ENCODE assay signal across 8 cellular contexts in genomic region chr11:12693075-12693473, GRCh38. TPM values are rescaled to one million over a fixed set of nuclear protein-coding genes. Genes with fewer than 3 reads are reported as not detected.
DNase-seq lines count a peak whose midpoint lies in the region; ATAC-seq, FAIRE-seq and TF ChIP-seq lines count a peak whose summit lies in the region.

No MANE protein-coding gene starts in this region.

- H3K36me3 ChIP-seq in gastrocnemius medialis: no peaks in the 10 kb centered on the region

- DNase-seq in HEK293T (ENCODE audit: extremely low spot score) (no peak), astrocyte of the cerebellum (ENCODE audit: low read depth) (no peak), right cardiac atrium (peak in 1 of 3 donors; percentile 57), gastrocnemius medialis (peak in 1 of 2 donors; percentile 47), NCI-H748 (lab: John Stamatoyannopoulos, UW; ENCODE audit: unreplicated experiment) (no peak), GM12891 (ENCODE audit: insufficient read length, low spot score) (no peak)
- no peak for DNase-seq in activated CD4-positive, alpha-beta T cell treated with anti-CD3 and anti-CD28 coated beads for 4 hours

- intact Hi-C loops in right cardiac atrium (cut with DNase I) (loop anchor here in 1 of 4 donors (10.0 kb wide), 1 partner anchor 122 kb away; no protein-coding TSS in a partner anchor), gastrocnemius medialis (cut with DNase I; ENCODE audit: low total_unique reads) (no loop called here)

- peak in 1 of 2 donors; percentile 6 for ATAC-seq in right cardiac atrium
- ATAC-seq in gastrocnemius medialis: peak; percentile 32 to 38
- no peak for ATAC-seq in HG03571 (IDR thresholded peaks at IDR 0.05; ENCODE audit: unreplicated experiment)

- no peak for FAIRE-seq in GM12891 (lab: Jason Lieb, UNC)

- H3K9me3 ChIP-seq in right cardiac atrium (ENCODE audit: control insufficient read depth, low read length): no peaks in the 10 kb centered on the region
- no peaks in the 10 kb centered on the region for H3K9me3 ChIP-seq in gastrocnemius medialis

- POLR2A ChIA-PET in HEK293T (lab: Yijun Ruan, JAX): no interaction called here

- H3K27me3 ChIP-seq in right cardiac atrium (ENCODE audit: control insufficient read depth, insufficient read depth) (no peaks in the 10 kb centered on the region), gastrocnemius medialis (no peaks in the 10 kb centered on the region)

- CTCF ChIA-PET in HEK293T (lab: Yijun Ruan, JAX): no interaction called here

- 51% methylated on average over 5 of the region's 5 CpGs for WGBS in right cardiac atrium

- H3K4me3 ChIP-seq in astrocyte of the cerebellum (ENCODE audit: low read depth, low read length) (peak overlapping the region; percentile 2), right cardiac atrium (ENCODE audit: low read length) (peak overlapping the region; percentile 48), gastrocnemius medialis (peak overlapping the region; percentile 23 to 45 (median 42))

- H3K27ac ChIP-seq in right cardiac atrium (ENCODE audit: low read length) (peak overlapping the region; percentile 99), gastrocnemius medialis (peak overlapping the region; percentile 89 to 96 (median 94))

- H3K4me1 ChIP-seq in right cardiac atrium (ENCODE audit: control insufficient read depth, insufficient read depth, low read length) (peaks cover 34% of the 10 kb centered on the region), gastrocnemius medialis (peaks cover 90% of the 10 kb centered on the region in 2 donors)

- no peak for TF ChIP-seq POLR2A in gastrocnemius medialis (IDR thresholded peaks at IDR 0.05)
- TF ChIP-seq POLR2A in GM12891 (IDR thresholded peaks at IDR 0.05; ENCODE audit: low read depth, low read length): no peak

- TF ChIP-seq CTCF in astrocyte of the cerebellum (IDR thresholded peaks at IDR 0.05; ENCODE audit: low read depth, low read length, missing control alignments): no peak
- no peak for TF ChIP-seq CTCF in gastrocnemius medialis (IDR thresholded peaks at IDR 0.05 in 4 of 5, conservative IDR thresholded peaks at IDR 0.05 in 1 of 5)

- in situ Hi-C loops in astrocyte of the cerebellum (cut with HindIII; ENCODE audit: low sequenced_read_pairs) (no loop called here), gastrocnemius medialis (cut with MboI; ENCODE audit: low sequenced_read_pairs in 4 of 4) (loop anchor here in 2 of 4 donors (25.0 kb wide), 3 partner anchors 119 to 631 kb away; no protein-coding TSS in a partner anchor)

TF ChIP-seq in HEK293T, 16 proteins besides CTCF, POLR2A, EP300 and RAD21:
- TF ChIP-seq HDGF (IDR thresholded peaks at IDR 0.05; ENCODE audit: borderline replicate concordance) (no peak), PKNOX1 (IDR thresholded peaks at IDR 0.05) (peak; percentile 54), LEF1 (IDR thresholded peaks at IDR 0.05; ENCODE audit: borderline replicate concordance) (no peak), SUZ12 (IDR thresholded peaks at IDR 0.05) (no peak), FOXA1 (IDR thresholded peaks at IDR 0.05) (no peak), ARNT (IDR thresholded peaks at IDR 0.05) (no peak), TARDBP (IDR thresholded peaks at IDR 0.05) (no peak)

TF ChIP-seq in GM12891, 5 proteins besides CTCF, POLR2A, EP300 and RAD21:
- TF ChIP-seq POU2F2 (IDR thresholded peaks at IDR 0.05; ENCODE audit: low read depth, low read length): no peak
- no peak for TF ChIP-seq TAF1 (IDR thresholded peaks at IDR 0.05; ENCODE audit: low read depth, low read length)
- TF ChIP-seq POLR2AphosphoS5 (IDR thresholded peaks at IDR 0.05; ENCODE audit: low read depth, low read length): no peak
- TF ChIP-seq PAX5 (IDR thresholded peaks at IDR 0.05; ENCODE audit: insufficient read depth, low read length, severe bottlenecking): no peak
- TF ChIP-seq SPI1 (IDR thresholded peaks at IDR 0.05; ENCODE audit: low read depth, low read length): no peak

RNA-seq across cellular contexts. Expression of gene TEAD1, which starts 18.9 kb away (rescaled TPM):
- total RNA-seq in right cardiac atrium (100 to 1,000 TPM in 2 of 4 donors, 10 to 100 TPM in 2; 81.3 to 105 (median 98.4) TPM), gastrocnemius medialis (100 to 1,000 TPM in 2 of 4 donors, 10 to 100 TPM in 2; 46.1 to 175 (median 126) TPM)
- polyA plus RNA-seq in right cardiac atrium: 19.7 TPM
- 0.06 TPM for polyA plus RNA-seq in GM12891 (2012; ENCODE audit: low read depth, missing spikeins)
